ENCODE assay signal across 8 cellular contexts in genomic region chr9:2053883-2054845, GRCh38. TPM values are rescaled to one million over a fixed set of nuclear protein-coding genes. Genes with fewer than 3 reads are reported as not detected.
A peak's percentile ranks its signal among the peaks of the same experiment; 100 is the strongest.
DNase-seq lines count a peak whose midpoint lies in the region; ATAC-seq, FAIRE-seq and TF ChIP-seq lines count a peak whose summit lies in the region.

No MANE protein-coding gene starts in this region.

- no peaks in the 10 kb centered on the region for H3K27me3 Mint-ChIP-seq in natural killer cell treated with Interleukin-12 subunit alpha and Interleukin-12 subunit beta and Interleukin-15 and Interleukin-18, amount 100 ng/mL, for 72 hours

- peak; percentile 95 for ATAC-seq in HG02678 (IDR thresholded peaks at IDR 0.05; ENCODE audit: unreplicated experiment)
- ATAC-seq in natural killer cell treated with Interleukin-12 subunit alpha and Interleukin-12 subunit beta and Interleukin-15 and Interleukin-18, amount 100 ng/mL, for 72 hours, result peak; percentile 91 to 92

- 46 to 66% methylated on average over 10 of the region's 10 CpGs for WGBS in testis, 2 donors

- no peak for TF ChIP-seq CTCF in cardiac fibroblast (IDR thresholded peaks at IDR 0.05; ENCODE audit: low read depth, low read length)
- no peak for TF ChIP-seq CTCF in testis (IDR thresholded peaks at IDR 0.05)

- H3K27ac ChIP-seq in testis, result peak overlapping the region in 1 of 2 donors; percentile 43

- H3K9me3 Mint-ChIP-seq in natural killer cell treated with Interleukin-12 subunit alpha and Interleukin-12 subunit beta and Interleukin-15 and Interleukin-18, amount 100 ng/mL, for 72 hours, result no peaks in the 10 kb centered on the region

- H3K27me3 ChIP-seq in testis, result no peaks in the 10 kb centered on the region

- H3K4me1 ChIP-seq in testis, result peaks cover 8% of the 10 kb centered on the region

- H3K4me3 Mint-ChIP-seq in natural killer cell treated with Interleukin-12 subunit alpha and Interleukin-12 subunit beta and Interleukin-15 and Interleukin-18, amount 100 ng/mL, for 72 hours, result peak overlapping the region; percentile 71

- H3K27ac Mint-ChIP-seq in natural killer cell treated with Interleukin-12 subunit alpha and Interleukin-12 subunit beta and Interleukin-15 and Interleukin-18, amount 100 ng/mL, for 72 hours, result peak overlapping the region; percentile 83 to 91

- H3K4me1 Mint-ChIP-seq in natural killer cell treated with Interleukin-12 subunit alpha and Interleukin-12 subunit beta and Interleukin-15 and Interleukin-18, amount 100 ng/mL, for 72 hours (ENCODE audit: low read depth in 2 of 2), result peaks cover 26 to 41% of the 10 kb centered on the region in 2 donors

- TF ChIP-seq POLR2A in GM12892 (IDR thresholded peaks at IDR 0.05; ENCODE audit: low read depth, low read length) (no peak), testis (IDR thresholded peaks at IDR 0.05) (no peak)

- intact Hi-C loops in testis (cut with DNase I; ENCODE audit: low total_unique reads), result no loop called here

- H3K36me3 ChIP-seq in testis (ENCODE audit: low read depth, missing control alignments), result no peaks in the 10 kb centered on the region

- peak; percentile 94 for FAIRE-seq in GM12892 (lab: Jason Lieb, UNC)

- peak; percentile 22 for DNase-seq in GM12892 (ENCODE audit: insufficient read length)
- DNase-seq in T-helper 2 cell, result peak in 4 of 5 experiments; percentile 47 to 97 (median 62)
- peak; percentile 51 to 75 for DNase-seq in cardiac fibroblast (ENCODE audit: low read depth in 2 of 2)
- peak; percentile 67 for DNase-seq in natural killer cell treated with Interleukin-12 subunit alpha and Interleukin-12 subunit beta and Interleukin-15 and Interleukin-18, amount 100 ng/mL, for 72 hours (ENCODE audit: low spot score)
- DNase-seq in testis, result peak; percentile 40
- no peak for DNase-seq in dedifferentiated amniotic fluid mesenchymal stem cell (ENCODE audit: extremely low spot score)
- no peak for DNase-seq in NCI-H1105 (lab: John Stamatoyannopoulos, UW)

- no peaks in the 10 kb centered on the region for H3K9me3 ChIP-seq in testis

- H3K4me3 ChIP-seq in cardiac fibroblast (replicated peaks in 1 of 2; ENCODE audit: low read depth in 2 of 2, low read length in 2 of 2), result no peak overlapping the region
- H3K4me3 ChIP-seq in testis, result no peak overlapping the region

- peaks cover 30% of the 10 kb centered on the region for H3K36me3 Mint-ChIP-seq in natural killer cell treated with Interleukin-12 subunit alpha and Interleukin-12 subunit beta and Interleukin-15 and Interleukin-18, amount 100 ng/mL, for 72 hours

RNA-seq across cellular contexts. Expression of gene SMARCA2, which starts 39.0 kb away (rescaled TPM):
- polyA plus RNA-seq in GM12892 (2012; ENCODE audit: missing spikeins), result 197 TPM
- 100 to 1,000 TPM; 124 to 174 TPM for total RNA-seq in natural killer cell treated with Interleukin-12 subunit alpha and Interleukin-12 subunit beta and Interleukin-15 and Interleukin-18, amount 100 ng/mL, for 72 hours
- total RNA-seq in testis, result 100 to 1,000 TPM; 241 to 251 TPM
- polyA plus RNA-seq in testis (ENCODE audit: insufficient read depth, low read depth, low replicate concordance), result 176 TPM

Comparison
In these comparisons a context has a peak if more than half of its experiments do, and no peak if none do; other contexts are left out.
1. DNase-seq: peak in GM12892 (single experiment), T-helper 2 cell (4 of 5), cardiac fibroblast (2 of 2), natural killer cell treated with Interleukin-12 subunit alpha and Interleukin-12 subunit beta and Interleukin-15 and Interleukin-18, amount 100 ng/mL, for 72 hours (single experiment) and testis (single experiment); none in dedifferentiated amniotic fluid mesenchymal stem cell (single experiment) and NCI-H1105 (single experiment).